Comparison of ENCODE assay signal across 11 cellular contexts in the genomic region with DNA sequence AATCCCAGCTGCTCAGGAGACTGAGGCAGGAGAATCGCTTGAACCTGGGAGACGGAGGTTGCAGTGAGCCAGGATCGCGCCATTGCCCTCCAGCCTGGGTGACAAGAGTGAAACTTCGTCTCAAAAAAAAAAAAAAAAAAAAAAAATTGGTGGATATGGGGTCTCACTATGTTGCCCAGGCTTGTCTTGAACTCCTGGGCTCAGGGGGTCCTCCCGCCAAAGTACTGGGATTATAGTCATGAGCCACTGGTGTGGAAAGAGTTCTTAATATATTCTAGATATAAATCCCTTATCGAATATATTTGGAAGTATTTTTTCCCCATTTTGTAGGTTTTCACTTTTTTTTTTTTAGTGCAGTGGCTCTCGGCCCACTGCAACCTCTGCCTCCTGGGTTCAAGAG. TPM values are rescaled to one million over a fixed set of nuclear protein-coding genes. Genes with fewer than 3 reads are reported as not detected.
"Had no signal": no experiment of that assay in that cellular context is flagged by ENCODE, and none has a peak within 500 bp of the region (broad histone marks: within the 10 kb centered on the region; RNA-seq: fewer than 3 reads in every experiment).

No MANE protein-coding gene starts in this region.

RNA-seq across cellular contexts. Expression of gene HPD, which starts 10.6 kb away (rescaled TPM):
- total RNA-seq: activated naive CD4-positive, alpha-beta T cell treated with anti-CD3 and anti-CD28 coated beads for 36 hours; activated naive CD8-positive, alpha-beta T cell treated with anti-CD3 and anti-CD28 coated beads for 36 hours; activated naive CD8-positive, alpha-beta T cell treated with anti-CD3 and anti-CD28 coated beads, Interleukin-2, amount 10 ng/mL, durations not matched to agents 7 days and 5 days; activated T-cell treated with anti-CD3 and anti-CD28 coated beads, Interleukin-2, amount 50 U/mL, for 72 hours; activated T-helper 1 cell treated with anti-CD3 and anti-CD28 coated beads, Interleukin-12 subunit alpha, Interleukin-12 subunit beta, Interleukin-2, Interleukin-4 antibody, amounts not matched to agents 30 ng/mL and 10 ng/mL and 1 ng/mL, durations not matched to agents 14 hours and 24 hours and 36 hours; activated T-helper 17 cell treated with anti-CD3 and anti-CD28 coated beads, Interleukin-2, amount 50 U/mL, for 72 hours; activated T-helper 2 cell treated with anti-CD3 and anti-CD28 coated beads, Interferon-gamma antibody, Interleukin-2, Interleukin-4, amounts not matched to agents 10 μg/mL and 5 μg/mL and 100 μg/mL, durations not matched to agents 14 hours and 24 hours and 36 hours; astrocyte; cardiac muscle cell; cerebellum; chondrocyte had no signal
- polyA plus RNA-seq: cardiac muscle cell had no signal
